Comparison of ENCODE assay signal across 22 cellular contexts in genomic region chr9:114861922-114862605, GRCh38. TPM values are rescaled to one million over a fixed set of nuclear protein-coding genes. Genes with fewer than 3 reads are reported as not detected.
DNase-seq lines count a peak whose midpoint lies in the region; ATAC-seq lines count a peak whose summit lies in the region.
"Had no signal": no experiment of that assay in that cellular context is flagged by ENCODE, and none has a peak within 500 bp of the region (broad histone marks: within the 10 kb centered on the region; RNA-seq: fewer than 3 reads in every experiment).

No MANE protein-coding gene starts in this region.

- H3K4me3 ChIP-seq in BLaER1: no peak overlapping the region
- no peak overlapping the region for H3K4me3 ChIP-seq in adipocyte (ENCODE audit: low read length)
- H3K4me3 ChIP-seq: ovary had no signal

- H3K27me3 ChIP-seq in BLaER1 (no peaks in the 10 kb centered on the region), adipocyte (replicated peaks; ENCODE audit: control insufficient read depth, insufficient read depth, low read length) (no peaks in the 10 kb centered on the region)
- H3K27me3 ChIP-seq: ovary had no signal

- no peaks in the 10 kb centered on the region for H4K20me1 ChIP-seq in BLaER1

- no peak overlapping the region for H3K27ac ChIP-seq in BLaER1
- H3K27ac ChIP-seq: HL-60, ovary had no signal

- H3K4me1 ChIP-seq in BLaER1 (peaks cover 19% of the 10 kb centered on the region), adipocyte (ENCODE audit: control insufficient read depth, insufficient read depth, low read length) (peaks cover 34% of the 10 kb centered on the region)
- H3K4me1 ChIP-seq: Caco-2 had no signal

- H3K9ac ChIP-seq in BLaER1: no peak overlapping the region
- peak overlapping the region; percentile 1 for H3K9ac ChIP-seq in adipocyte (ENCODE audit: low read length)
- H3K9ac ChIP-seq: SK-N-SH had no signal

- no peaks in the 10 kb centered on the region for H3K36me3 ChIP-seq in BLaER1
- no peaks in the 10 kb centered on the region for H3K36me3 ChIP-seq in adipocyte (ENCODE audit: control insufficient read depth, insufficient read depth, low read length, severe bottlenecking)
- H3K36me3 ChIP-seq: ovary had no signal

- H3K9me3 ChIP-seq in BLaER1 (no peaks in the 10 kb centered on the region), adipocyte (ENCODE audit: control insufficient read depth, low read length) (no peaks in the 10 kb centered on the region)
- H3K9me3 ChIP-seq: Caco-2, ovary, SK-N-SH had no signal

- DNase-seq in DMS79 treated with DMSO at 0.1 percent for 48 hours (lab: John Stamatoyannopoulos, UW): peak; percentile 50
- no peak for DNase-seq in adipocyte (ENCODE audit: low read depth)
- DNase-seq in myocyte (ENCODE audit: low read depth): peak; percentile 37
- DNase-seq in HCEC 1CT: no peak
- DNase-seq in activated naive CD4-positive, alpha-beta T cell (lab: John Stamatoyannopoulos, UW): no peak
- DNase-seq: activated CD4-positive, alpha-beta T cell treated with anti-CD3 and anti-CD28 coated beads for 36 hours; activated effector memory CD4-positive, alpha-beta T cell treated with anti-CD3 and anti-CD28 coated beads, Interleukin-2, amount 50 U/mL, for 16 hours; activated naive CD8-positive, alpha-beta T cell treated with anti-CD3 and anti-CD28 coated beads, Interleukin-2, amount 10 ng/mL, durations not matched to agents 7 days and 5 days; activated T-cell treated with anti-CD3 and anti-CD28 coated beads for 4 hours; C1 segment of cervical spinal cord; Caco-2; natural killer cell; NCI-H748 treated with DMSO at 0.1 percent for 48 hours; ovary; retina; SK-N-SH; stimulated activated CD4-positive, alpha-beta T cell treated with anti-CD3 and anti-CD28 coated beads, Interleukin-4, amount 100 ng/mL, for 1 hour; substantia nigra had no signal

- ATAC-seq in HG02623 (IDR thresholded peaks at IDR 0.05; ENCODE audit: unreplicated experiment) (no peak), HG03521 (IDR thresholded peaks at IDR 0.05; ENCODE audit: unreplicated experiment) (no peak)
- ATAC-seq: activated CD4-positive, alpha-beta T cell treated with anti-CD3 and anti-CD28 coated beads for 36 hours; natural killer cell had no signal

- H3K4me2 ChIP-seq in BLaER1: peak overlapping the region; percentile 51
- H3K4me2 ChIP-seq: SK-N-SH had no signal

RNA-seq across cellular contexts. Expression of gene TNFSF15, which starts 56.2 kb away (rescaled TPM):
- 0.05 and 0.19 TPM in 2 replicates for total RNA-seq in myocyte
- 0.52 TPM for polyA plus RNA-seq in myocyte (2012)
- total RNA-seq: natural killer cell had no signal

Comparison
In these comparisons a context has a peak if more than half of its experiments do, and no peak if none do; other contexts are left out.
1. DNase-seq: peak in DMS79 treated with DMSO at 0.1 percent for 48 hours (single experiment) and myocyte (single experiment); none in adipocyte (single experiment), HCEC 1CT (single experiment) and activated naive CD4-positive, alpha-beta T cell (0 of 4).